ENCODE assay signal across 8 cellular contexts in genomic region chr1:92784639-92785500, GRCh38. TPM values are rescaled to one million over a fixed set of nuclear protein-coding genes. Genes with fewer than 3 reads are reported as not detected.
DNase-seq lines count a peak whose midpoint lies in the region; ATAC-seq and FAIRE-seq lines count a peak whose summit lies in the region.

EVI5 (minus strand) TSS chr1:92785108; CDS start chr1:92736546, 48,562 bp downstream.

- peak; percentile 93 for ATAC-seq in HG03442 (IDR thresholded peaks at IDR 0.05; ENCODE audit: unreplicated experiment)
- peak; percentile 92 for ATAC-seq in left colon

- H3K4me1 ChIP-seq in BLaER1: peaks cover 22% of the 10 kb centered on the region

- H3K9me3 ChIP-seq in BLaER1: no peaks in the 10 kb centered on the region

- H4K20me1 ChIP-seq in BLaER1: peaks cover 44% of the 10 kb centered on the region

- H3K27ac ChIP-seq in BLaER1: peak within 1 kb of the TSS; percentile 69

- FAIRE-seq in GM19239 (lab: Jason Lieb, UNC): peak; percentile 45

- no peaks in the 10 kb centered on the region for H3K27me3 ChIP-seq in BLaER1

- peak; percentile 79 for DNase-seq in GM19239 (ENCODE audit: insufficient read length, low spot score)
- DNase-seq in NCI-H510A treated with DMSO at 0.1 percent for 48 hours (lab: John Stamatoyannopoulos, UW): peak; percentile 99
- DNase-seq in activated CD4-positive, alpha-beta T cell treated with anti-CD3 and anti-CD28 coated beads for 48 hours: peak; percentile 75
- peak; percentile 84 for DNase-seq in cortex of kidney (lab: John Stamatoyannopoulos, UW)
- peak; percentile 95 to 97 for DNase-seq in left colon
- peak; percentile 67 for DNase-seq in stimulated activated CD4-positive, alpha-beta T cell treated with anti-CD3 and anti-CD28 coated beads, Interleukin-1b, Interleukin-23, amount 100 ng/mL, for 48 hours

- intact Hi-C loops in left colon (cut with DNase I, micrococcal nuclease): no loop called here

- peak within 1 kb of the TSS; percentile 92 for H3K4me2 ChIP-seq in BLaER1

- peak within 1 kb of the TSS; percentile 77 for H3K4me3 ChIP-seq in BLaER1

- peak within 1 kb of the TSS; percentile 79 for H3K9ac ChIP-seq in BLaER1

- H3K36me3 ChIP-seq in BLaER1: peaks cover 9% of the 10 kb centered on the region; the same call in 1 of the 2 replicates

RNA-seq across cellular contexts. Expression of gene EVI5, which starts in this region (rescaled TPM):
- 10 to 100 TPM; 33.0 to 37.7 TPM for total RNA-seq in left colon

Comparison
In these comparisons a context has a peak if more than half of its experiments do, and no peak if none do; other contexts are left out.
1. Peak in every context shown above with its lines: DNase-seq, ATAC-seq, H3K4me3 ChIP-seq and H3K27ac ChIP-seq.